ENCODE assay signal across 27 cellular contexts in genomic region chr11:15956302-15956701, GRCh38.
"Had no signal": no experiment of that assay in that cellular context is flagged by ENCODE, and none has a peak within 500 bp of the region (broad histone marks: within the 10 kb centered on the region; RNA-seq: fewer than 3 reads in every experiment).

No MANE protein-coding gene starts in this region.

- H3K27me3 ChIP-seq: stomach, suprapubic skin, testis, thyroid gland, tibial artery, tibial nerve, transverse colon, upper lobe of left lung, upper lobe of right lung, uterus, vagina had no signal

- ATAC-seq: stimulated activated effector memory CD8-positive, alpha-beta T cell treated with anti-CD3 and anti-CD28 coated beads, Interleukin-12 subunit alpha, Interleukin-12 subunit beta, amount 100 ng/mL, for 72 hours; stimulated activated naive CD8-positive, alpha-beta T cell treated with anti-CD3 and anti-CD28 coated beads, Interleukin-15, amount 100 ng/mL, for 72 hours; stimulated activated naive CD8-positive, alpha-beta T cell treated with anti-CD3 and anti-CD28 coated beads, Interleukin-15, Interleukin-2, amounts not matched to agents 100 U/mL and 50 U/mL, for 24 hours; upper lobe of right lung had no signal

- H3K36me3 Mint-ChIP-seq: stimulated activated effector memory CD8-positive, alpha-beta T cell treated with anti-CD3 and anti-CD28 coated beads, Interleukin-12 subunit alpha, Interleukin-12 subunit beta, amount 100 ng/mL, for 72 hours; stimulated activated memory B cell treated with anti-CD40 and anti-IgM and Interleukin-4, amounts not matched to agents 10 μg/mL and 1 μg/mL and 100 μg/mL, for 72 hours had no signal

- H3K4me1 ChIP-seq: stomach, suprapubic skin, testis, tibial artery, tibial nerve, transverse colon, upper lobe of left lung, upper lobe of right lung, uterus, vagina had no signal

- H3K27ac Mint-ChIP-seq: stimulated activated effector memory CD8-positive, alpha-beta T cell treated with anti-CD3 and anti-CD28 coated beads, Interleukin-12 subunit alpha, Interleukin-12 subunit beta, amount 100 ng/mL, for 72 hours; stimulated activated memory B cell treated with anti-CD40 and anti-IgM and Interleukin-4, amounts not matched to agents 10 μg/mL and 1 μg/mL and 100 μg/mL, for 72 hours; stimulated activated naive CD8-positive, alpha-beta T cell treated with anti-CD3 and anti-CD28 coated beads, Interleukin-15, amount 100 ng/mL, for 72 hours; stimulated activated naive CD8-positive, alpha-beta T cell treated with anti-CD3 and anti-CD28 coated beads, Interleukin-15, Interleukin-2, amounts not matched to agents 100 ng/mL and 50 ng/mL, for 24 hours; type B pancreatic cell had no signal

- H3K9me3 Mint-ChIP-seq: stimulated activated naive CD8-positive, alpha-beta T cell treated with anti-CD3 and anti-CD28 coated beads, Interleukin-15, Interleukin-2, amounts not matched to agents 100 ng/mL and 50 ng/mL, for 24 hours had no signal

- H3K9me3 ChIP-seq: stomach, suprapubic skin, testis, thoracic aorta, thyroid gland, tibial artery, tibial nerve, transverse colon, upper lobe of left lung, upper lobe of right lung, uterus, vagina had no signal

- H3K4me3 ChIP-seq: stomach, suprapubic skin, testis, thoracic aorta, thyroid gland, tibial artery, tibial nerve, transverse colon, upper lobe of left lung, upper lobe of right lung, uterus, vagina had no signal

- H3K36me3 ChIP-seq: stomach, suprapubic skin, thoracic aorta, thyroid gland, tibial artery, tibial nerve, transverse colon, upper lobe of left lung, upper lobe of right lung, uterus, vagina had no signal

- H3K4me1 Mint-ChIP-seq: stimulated activated effector memory CD8-positive, alpha-beta T cell treated with anti-CD3 and anti-CD28 coated beads, Interleukin-12 subunit alpha, Interleukin-12 subunit beta, amount 100 ng/mL, for 72 hours; stimulated activated memory B cell treated with anti-CD40 and anti-IgM and Interleukin-4, amounts not matched to agents 10 μg/mL and 1 μg/mL and 100 μg/mL, for 72 hours; stimulated activated naive CD8-positive, alpha-beta T cell treated with anti-CD3 and anti-CD28 coated beads, Interleukin-15, amount 100 ng/mL, for 72 hours had no signal

- H3K27me3 Mint-ChIP-seq: stimulated activated memory B cell treated with anti-CD40 and anti-IgM and Interleukin-4, amounts not matched to agents 10 μg/mL and 1 μg/mL and 100 μg/mL, for 72 hours; stimulated activated naive CD8-positive, alpha-beta T cell treated with anti-CD3 and anti-CD28 coated beads, Interleukin-15, amount 100 ng/mL, for 72 hours; stimulated activated naive CD8-positive, alpha-beta T cell treated with anti-CD3 and anti-CD28 coated beads, Interleukin-15, Interleukin-2, amounts not matched to agents 100 ng/mL and 50 ng/mL, for 24 hours had no signal

- DNase-seq: stimulated activated CD4-positive, alpha-beta T cell treated with anti-CD3 and anti-CD28 coated beads, Interleukin-2, amount 100 ng/mL, for 24 hours; stimulated activated CD4-positive, alpha-beta T cell treated with anti-CD3 and anti-CD28 coated beads, Interleukin-2, amount 100 ng/mL, for 48 hours; stimulated activated CD4-positive, alpha-beta T cell treated with anti-CD3 and anti-CD28 coated beads, Interleukin-4, amount 100 ng/mL, for 1 hour; stimulated activated CD4-positive, alpha-beta T cell treated with anti-CD3 and anti-CD28 coated beads, Interleukin-4, amount 100 ng/mL, for 24 hours; stimulated activated CD4-positive, alpha-beta T cell treated with anti-CD3 and anti-CD28 coated beads, Interleukin-4, amount 100 ng/mL, for 4 hours; stimulated activated CD8-positive, alpha-beta memory T cell treated with anti-CD3 and anti-CD28 coated beads, Interleukin-4, amount 100 ng/mL, for 48 hours; stimulated activated naive CD4-positive, alpha-beta T cell; stimulated activated naive CD4-positive, alpha-beta T cell treated with Interleukin-2 at 50 U/mL for 16 hours; stimulated activated naive CD8-positive, alpha-beta T cell treated with anti-CD3 and anti-CD28 coated beads, Interleukin-15, amount 100 ng/mL, for 72 hours; stimulated activated naive CD8-positive, alpha-beta T cell treated with anti-CD3 and anti-CD28 coated beads, Interleukin-15, Interleukin-2, amounts not matched to agents 100 U/mL and 50 U/mL, for 24 hours; stomach; substantia nigra; testis; thyroid gland; tibial artery; transverse colon; upper lobe of left lung; upper lobe of right lung; uterus had no signal

- H3K27ac ChIP-seq: stomach, suprapubic skin, testis, thoracic aorta, tibial artery, tibial nerve, transverse colon, upper lobe of left lung, upper lobe of right lung, uterus, vagina had no signal

- H3K4me3 Mint-ChIP-seq: stimulated activated effector memory CD8-positive, alpha-beta T cell treated with anti-CD3 and anti-CD28 coated beads, Interleukin-12 subunit alpha, Interleukin-12 subunit beta, amount 100 ng/mL, for 72 hours; stimulated activated memory B cell treated with anti-CD40 and anti-IgM and Interleukin-4, amounts not matched to agents 10 μg/mL and 1 μg/mL and 100 μg/mL, for 72 hours; stimulated activated naive CD8-positive, alpha-beta T cell treated with anti-CD3 and anti-CD28 coated beads, Interleukin-15, amount 100 ng/mL, for 72 hours; stimulated activated naive CD8-positive, alpha-beta T cell treated with anti-CD3 and anti-CD28 coated beads, Interleukin-15, Interleukin-2, amounts not matched to agents 100 ng/mL and 50 ng/mL, for 24 hours; type B pancreatic cell had no signal
